ENCODE assay signal across 8 cellular contexts in genomic region chr22:49934891-49935557, GRCh38. TPM values are rescaled to one million over a fixed set of nuclear protein-coding genes. Genes with fewer than 3 reads are reported as not detected.
DNase-seq lines count a peak whose midpoint lies in the region; ATAC-seq, FAIRE-seq and TF ChIP-seq lines count a peak whose summit lies in the region.

No MANE protein-coding gene starts in this region.

- H3K4me1 ChIP-seq in Panc1 (ENCODE audit: control insufficient read depth, insufficient read depth, low read length) (peaks cover 52% of the 10 kb centered on the region), psoas muscle (peaks cover 59% of the 10 kb centered on the region), uterus (peaks cover 0 to 27% of the 10 kb centered on the region in 2 donors)

- no peaks in the 10 kb centered on the region for H3K36me3 ChIP-seq in Panc1 (ENCODE audit: control insufficient read depth, insufficient read depth, low read length)
- no peaks in the 10 kb centered on the region for H3K36me3 ChIP-seq in psoas muscle (ENCODE audit: insufficient read depth in 1 of 2, low read depth in 1 of 2)
- H3K36me3 ChIP-seq in uterus = no peaks in the 10 kb centered on the region

- H3K27me3 ChIP-seq in Panc1 (ENCODE audit: control insufficient read depth, insufficient read depth, low read length) (no peaks in the 10 kb centered on the region), psoas muscle (ENCODE audit: insufficient read depth in 3 of 3, low read length in 2 of 3) (no peaks in the 10 kb centered on the region), uterus (no peaks in the 10 kb centered on the region)

- CTCF ChIA-PET in Panc1 (lab: Charles Lee) = no interaction called here

- H3K9me3 ChIP-seq in Panc1 (ENCODE audit: control insufficient read depth, insufficient read depth, low read depth, low read length) = no peaks in the 10 kb centered on the region
- H3K9me3 ChIP-seq in psoas muscle = no peaks in the 10 kb centered on the region
- H3K9me3 ChIP-seq in uterus = no peaks in the 10 kb centered on the region

- POLR2A ChIA-PET in Panc1 (lab: Charles Lee) = no interaction called here

- ATAC-seq in Panc1 (no peak), Right ventricle myocardium inferior (peak; percentile 24), psoas muscle (peak; percentile 18 to 37 (median 30)), GM21737 (IDR thresholded peaks at IDR 0.05; ENCODE audit: unreplicated experiment) (no peak), HG03571 (IDR thresholded peaks at IDR 0.05; ENCODE audit: unreplicated experiment) (no peak)

- FAIRE-seq in GM19239 (lab: Jason Lieb, UNC) = no peak

- in situ Hi-C loops in Panc1 (cut with HindIII; ENCODE audit: low pct_unique_long_range_greater_than_20kb, low sequenced_read_pairs) = no loop called here

- DNase-seq in GM19239 (ENCODE audit: insufficient read length, low spot score) (peak; percentile 76), Panc1 (ENCODE audit: low read depth, low spot score) (no peak), activated gamma-delta T cell (lab: John Stamatoyannopoulos, UW) (peak; percentile 66), Right ventricle myocardium inferior (ENCODE audit: missing footprints) (peak; percentile 95), psoas muscle (peak; percentile 92 to 95), uterus (peak; percentile 83 to 87)

- intact Hi-C loops in Panc1 (cut with micrococcal nuclease; ENCODE audit: unreplicated experiment) (no loop called here), Right ventricle myocardium inferior (cut with DNase I) (loop anchor here (5.0 kb wide), 1 partner anchor 37 kb away; no protein-coding TSS in a partner anchor), psoas muscle (cut with DNase I) (loop anchor here (2.0 to 10.0 kb wide), 3 partner anchors 26 to 272 kb away; partner anchors contain the start of genes PIM3 (in 1 of the 2) and SELENOO (in 1 of the 2)), uterus (cut with DNase I; ENCODE audit: low total_unique reads) (loop anchor here (5.0 kb wide), 1 partner anchor 37 kb away; no protein-coding TSS in a partner anchor)

- no TSS peak for BruUV-seq in Panc1 (replicated peaks; lab: Mats Ljungman, UMichigan)

- WGBS in psoas muscle, 3 donors = 3 to 6% (median 4%) methylated on average over 20 to 56 of the region's 56 CpGs

- H3K27ac ChIP-seq in Panc1 (ENCODE audit: low read length) (peak overlapping the region; percentile 74), psoas muscle (peak overlapping the region; percentile 95), uterus (peak overlapping the region; percentile 91 to 92)

- H3K4me3 ChIP-seq in Panc1 (ENCODE audit: low read depth in 2 of 2, low read length in 2 of 2) = peak overlapping the region; percentile 21 to 36; a peak in 3 of 4 replicates
- H3K4me3 ChIP-seq in psoas muscle = peak overlapping the region; percentile 73
- H3K4me3 ChIP-seq in uterus = peak overlapping the region; percentile 42 to 43

- TF ChIP-seq CTCF in Panc1 (IDR thresholded peaks at IDR 0.05) = no peak
- no peak for TF ChIP-seq CTCF in psoas muscle (IDR thresholded peaks at IDR 0.05)
- TF ChIP-seq CTCF in uterus (IDR thresholded peaks at IDR 0.05) = no peak

- no peak for TF ChIP-seq POLR2A in uterus (IDR thresholded peaks at IDR 0.05)

RNA-seq across cellular contexts. Expression of gene CRELD2, which starts 16.6 kb away (rescaled TPM):
- total RNA-seq in Panc1 (2021; ENCODE audit: unreplicated experiment) (59.7 TPM), Right ventricle myocardium inferior (30.6 TPM), psoas muscle (10 to 100 TPM in 3 of 4 donors, 1 to 10 TPM in 1; 9.9 to 14.0 (median 11.5) TPM), uterus (10 to 100 TPM in 2 of 4 donors, 1 to 10 TPM in 2; 3.6 to 37.0 (median 14.6) TPM)
- polyA plus RNA-seq in Panc1 (2012; ENCODE audit: insufficient read length) = 98.5 TPM
- polyA plus RNA-seq in psoas muscle = 10 to 100 TPM in 2 of 3 donors, 1 to 10 TPM in 1; 8.8 to 14.1 (median 11.6) TPM

RNA-seq across cellular contexts. Expression of gene ALG12, which starts 16.8 kb away (rescaled TPM):
- total RNA-seq in Panc1 (2021; ENCODE audit: unreplicated experiment) = 23.4 TPM
- 41.1 TPM for polyA plus RNA-seq in Panc1 (2012; ENCODE audit: insufficient read length)
- total RNA-seq in Right ventricle myocardium inferior = 16.4 TPM
- 10 to 100 TPM in 2 of 4 donors, 1 to 10 TPM in 2; 6.5 to 10.8 (median 8.7) TPM for total RNA-seq in psoas muscle
- polyA plus RNA-seq in psoas muscle = 10 to 100 TPM in 1 of 3 donors, 1 to 10 TPM in 2; 8.0 to 11.0 (median 8.2) TPM
- 10 to 100 TPM; 11.8 to 22.5 (median 18.3) TPM for total RNA-seq in uterus

RNA-seq across cellular contexts. Expression of gene PIM3, which starts 25.5 kb away (rescaled TPM):
- 58.2 TPM for total RNA-seq in Panc1 (2021; ENCODE audit: unreplicated experiment)
- 65.3 TPM for polyA plus RNA-seq in Panc1 (2012; ENCODE audit: insufficient read length)
- total RNA-seq in Right ventricle myocardium inferior = 56.9 TPM
- total RNA-seq in psoas muscle = 100 to 1,000 TPM in 2 of 4 donors, 10 to 100 TPM in 2; 40.5 to 128 (median 84.5) TPM
- 10 to 100 TPM; 66.4 to 84.5 (median 79.0) TPM for polyA plus RNA-seq in psoas muscle
- total RNA-seq in uterus = 100 to 1,000 TPM in 1 of 4 donors, 10 to 100 TPM in 3; 31.7 to 106 (median 53.6) TPM

Comparison
In these comparisons a context has a peak if more than half of its experiments do, and no peak if none do; other contexts are left out.
1. ATAC-seq: peak in Right ventricle myocardium inferior (single experiment) and psoas muscle (4 of 4); none in Panc1 (single experiment), GM21737 (single experiment) and HG03571 (single experiment).
2. Peak in every context shown above with its lines, with median percentiles within 50 percentile points of each other: H3K27ac ChIP-seq and H3K4me3 ChIP-seq.